Comparison of ENCODE assay signal across 9 cellular contexts in genomic region chr7:127107601-127108007, GRCh38.
A peak's percentile ranks its signal among the peaks of the same experiment; 100 is the strongest.
DNase-seq lines count a peak whose midpoint lies in the region; ATAC-seq, FAIRE-seq and TF ChIP-seq lines count a peak whose summit lies in the region.
"Had no signal": no experiment of that assay in that cellular context is flagged by ENCODE, and none has a peak within 500 bp of the region (broad histone marks: within the 10 kb centered on the region; RNA-seq: fewer than 3 reads in every experiment).

No MANE protein-coding gene starts in this region.

- H3K36me3 ChIP-seq in HEK293 (ENCODE audit: control insufficient read depth in 2 of 2, insufficient read depth in 1 of 2, low read length in 2 of 2) (no peaks in the 10 kb centered on the region), WERI-Rb-1 (no peaks in the 10 kb centered on the region)
- H3K36me3 ChIP-seq: thoracic aorta had no signal

- no peak for TF ChIP-seq EP300 in A549 (IDR thresholded peaks at IDR 0.05)

- peak; percentile 29 to 32; a peak in 3 of 5 replicates for TF ChIP-seq RAD21 in A549 (conservative IDR thresholded peaks at IDR 0.05 in 1 of 2, IDR thresholded peaks at IDR 0.05 in 1 of 2)

- CTCF ChIA-PET in A549 (lab: Yijun Ruan, JAX): interaction anchor here (0.6 to 1.3 kb wide), 13 partner anchors 9 to 1099 kb away, joined by 3 to 12 read pairs (median 4); no protein-coding TSS in a partner anchor
- CTCF ChIA-PET in HEK293 (lab: Yijun Ruan, JAX): interaction anchor here (0.6 to 1.3 kb wide), 19 partner anchors 9 to 489 kb away, joined by 3 to 10 read pairs (median 3); no protein-coding TSS in a partner anchor

- H3K4me2 ChIP-seq in A549: no peak overlapping the region

- FAIRE-seq in A549 (lab: Jason Lieb, UNC): no peak

- TF ChIP-seq CTCF in A549 (IDR thresholded peaks at IDR 0.05) (peak; percentile 54), GM12873 (IDR thresholded peaks at IDR 0.05; ENCODE audit: insufficient read depth, low read depth, low read length, missing control alignments) (peak; percentile 71), HEK293 (tag by site-specific recombination; IDR thresholded peaks at IDR 0.05) (no peak; the same call in 1 of the 2 replicates), WERI-Rb-1 (IDR thresholded peaks at IDR 0.05; ENCODE audit: low read depth, low read length) (peak; percentile 71), retinal pigment epithelial cell (conservative IDR thresholded peaks at IDR 0.05; ENCODE audit: low read depth, low read length) (peak; percentile 66)

- H3K27me3 ChIP-seq in WERI-Rb-1 (ENCODE audit: insufficient read depth, low read depth, severe bottlenecking): no peaks in the 10 kb centered on the region

- no peak for TF ChIP-seq POLR2A in A549 (IDR thresholded peaks at IDR 0.05; ENCODE audit: low read length)

- POLR2A ChIA-PET in A549 (lab: Yijun Ruan, JAX): no interaction called here
- POLR2A ChIA-PET in HEK293 (lab: Yijun Ruan, JAX): no interaction called here

- H3K4me3 ChIP-seq in A549 (no peak overlapping the region), HEK293 (ENCODE audit: low read depth, low read length) (no peak overlapping the region), WERI-Rb-1 (ENCODE audit: low read depth, low read length) (no peak overlapping the region), retinal pigment epithelial cell (ENCODE audit: low read length) (no peak overlapping the region)
- H3K4me3 ChIP-seq: thoracic aorta had no signal

- no peaks in the 10 kb centered on the region for H3K4me1 ChIP-seq in A549
- no peaks in the 10 kb centered on the region for H3K4me1 ChIP-seq in HEK293 (ENCODE audit: control insufficient read depth, insufficient read depth, low read length)

- 0% methylated on average over 5 of the region's 5 CpGs for WGBS in A549 (ENCODE audit: missing lambda C conversion rate)

- H3K9me3 ChIP-seq in A549 (no peaks in the 10 kb centered on the region), HEK293 (ENCODE audit: control insufficient read depth, insufficient read depth, low read depth, low read length) (no peaks in the 10 kb centered on the region), WERI-Rb-1 (ENCODE audit: severe bottlenecking) (no peaks in the 10 kb centered on the region)
- H3K9me3 ChIP-seq: thoracic aorta had no signal

- ATAC-seq in A549: peak; percentile 92 to 97

- DNase-seq in A549 (ENCODE audit: low read depth in 1 of 2, low spot score in 1 of 2) (peak; percentile 30 to 66), Kasumi-1 (lab: John Stamatoyannopoulos, UW) (peak; percentile 70 to 71), WERI-Rb-1 (peak; percentile 24), glomerular visceral epithelial cell (ENCODE audit: extremely low spot score) (peak; percentile 47), retinal pigment epithelial cell (ENCODE audit: low read depth) (peak; percentile 25), NCI-H2107 treated with DMSO at 0.1 percent for 48 hours (lab: John Stamatoyannopoulos, UW; ENCODE audit: unreplicated experiment) (no peak)

- H3K27ac ChIP-seq in A549: no peak overlapping the region
- no peak overlapping the region for H3K27ac ChIP-seq in HEK293 (ENCODE audit: extremely low read depth, low read depth, low read length)
- no peak overlapping the region for H3K27ac ChIP-seq in WERI-Rb-1
- H3K27ac ChIP-seq: thoracic aorta had no signal

TF ChIP-seq in A549, 52 proteins besides CTCF, POLR2A, EP300 and RAD21 (continues in another document):
- TF ChIP-seq HOXB5 (CRISPR knock-in tag; IDR thresholded peaks at IDR 0.05) (0 out of 2 replicates have a peak, but pooled peaks have one; percentile 24), HOXB13 (CRISPR knock-in tag; IDR thresholded peaks at IDR 0.05; ENCODE audit: low read depth) (peak; percentile 94), SREBF2 (IDR thresholded peaks at IDR 0.05) (no peak), KDM5A (IDR thresholded peaks at IDR 0.05) (no peak), MAFK (IDR thresholded peaks at IDR 0.05; ENCODE audit: partially characterized antibody) (no peak), JUNB (IDR thresholded peaks at IDR 0.05) (no peak), POLR2AphosphoS2 (conservative IDR thresholded peaks at IDR 0.05; ENCODE audit: low read length) (no peak), RFX5 (IDR thresholded peaks at IDR 0.05) (no peak), ZSCAN20 (CRISPR knock-in tag; IDR thresholded peaks at IDR 0.05) (no peak), ZNF302 (CRISPR knock-in tag; IDR thresholded peaks at IDR 0.05) (peak; percentile 49; the same call in 1 of the 2 replicates), PBX3 (IDR thresholded peaks at IDR 0.05) (no peak), NR3C1 (IDR thresholded peaks at IDR 0.05) (no peak), CBX8 (IDR thresholded peaks at IDR 0.05) (no peak), FOXS1 (CRISPR knock-in tag; IDR thresholded peaks at IDR 0.05) (peak; percentile 71), KDM1A (IDR thresholded peaks at IDR 0.05; ENCODE audit: low read depth) (no peak), HDAC2 (IDR thresholded peaks at IDR 0.05) (no peak)

TF ChIP-seq in HEK293, 187 proteins besides CTCF, POLR2A, EP300 and RAD21 (continues in another document):
- TF ChIP-seq ZNF580 (tag by site-specific recombination; IDR thresholded peaks at IDR 0.05) (no peak), ZNF18 (tag by site-specific recombination; IDR thresholded peaks at IDR 0.05) (no peak), ZNF138 (tag by site-specific recombination; IDR thresholded peaks at IDR 0.05; ENCODE audit: borderline replicate concordance) (no peak), SP3 (tag by site-specific recombination; IDR thresholded peaks at IDR 0.05) (no peak), ZNF280C (tag by site-specific recombination; IDR thresholded peaks at IDR 0.05) (no peak), REST (tag by site-specific recombination; IDR thresholded peaks at IDR 0.05) (peak; percentile 100)

Comparison
In these comparisons a context has a peak if more than half of its experiments do, and no peak if none do; other contexts are left out.
1. Of the 5 proteins assayed by ChIP-seq in both HEK293 and A549: peak only in HEK293: none; only in A549: CTCF and ZNF302; in both: REST; in neither: 2.